In genomic region chr19:29663861-29664752, GRCh38 we compare ENCODE assay signal across 8 cellular contexts. TPM values are rescaled to one million over a fixed set of nuclear protein-coding genes. Genes with fewer than 3 reads are reported as not detected.
DNase-seq lines count a peak whose midpoint lies in the region; ATAC-seq lines count a peak whose summit lies in the region.

No MANE protein-coding gene starts in this region.

- H3K27me3 Mint-ChIP-seq in T-helper 2 cell treated with Interferon-gamma antibody and Interleukin-4, amounts not matched to agents 5 μg/mL and 100 μg/mL, for 36 hours (ENCODE audit: low read depth), result no peaks in the 10 kb centered on the region
- H3K27me3 Mint-ChIP-seq in activated CD8-positive, alpha-beta T cell treated with anti-CD3 and anti-CD28 coated beads, Interleukin-2, amount 10 ng/mL, durations not matched to agents 7 days and 5 days (ENCODE audit: low read depth), result no peaks in the 10 kb centered on the region

- no peaks in the 10 kb centered on the region for H3K27me3 ChIP-seq in subcutaneous abdominal adipose tissue (ENCODE audit: control insufficient read depth in 5 of 5, insufficient read depth in 4 of 5, low read length in 5 of 5)

- POLR2A ChIA-PET in activated CD8-positive, alpha-beta T cell treated with anti-CD3 and anti-CD28 coated beads, Interleukin-2, amount 10 ng/mL, durations not matched to agents 7 days and 5 days (lab: Charles Lee), result interaction anchor here (2.3 to 5.4 kb wide), 2 partner anchors 58 kb away, joined by 12 to 68 read pairs; partner anchors contain the start of gene POP4

- no peaks in the 10 kb centered on the region for H3K9me3 ChIP-seq in subcutaneous abdominal adipose tissue (ENCODE audit: control insufficient read depth in 5 of 5, low read length in 5 of 5)

- peak overlapping the region; percentile 71 for H3K4me3 Mint-ChIP-seq in T-helper 2 cell treated with Interferon-gamma antibody and Interleukin-4, amounts not matched to agents 5 μg/mL and 100 μg/mL, for 36 hours
- H3K4me3 Mint-ChIP-seq in activated CD8-positive, alpha-beta T cell treated with anti-CD3 and anti-CD28 coated beads, Interleukin-2, amount 10 ng/mL, durations not matched to agents 7 days and 5 days, result peak overlapping the region; percentile 86

- DNase-seq in T-helper 2 cell treated with Interferon-gamma antibody and Interleukin-4, amounts not matched to agents 5 μg/mL and 100 μg/mL, for 36 hours (ENCODE audit: low spot score), result no peak
- no peak for DNase-seq in T-helper 2 cell
- DNase-seq in activated CD8-positive, alpha-beta T cell treated with anti-CD3 and anti-CD28 coated beads, Interleukin-2, amount 10 ng/mL, durations not matched to agents 7 days and 5 days, result no peak
- peak; percentile 38 for DNase-seq in iris pigment epithelial cell (ENCODE audit: low read depth)
- DNase-seq in foreskin melanocyte, result no peak
- DNase-seq in NCI-H510A (lab: John Stamatoyannopoulos, UW), result no peak
- DNase-seq in GM19238 (ENCODE audit: insufficient read length, low spot score), result no peak

- CTCF ChIA-PET in activated CD8-positive, alpha-beta T cell treated with anti-CD3 and anti-CD28 coated beads, Interleukin-2, amount 10 ng/mL, durations not matched to agents 7 days and 5 days (lab: Charles Lee), result interaction anchor here (1.2 to 9.9 kb wide), 7 partner anchors 8 to 54 kb away, joined by 3 to 179 read pairs (median 29); partner anchors contain the start of genes C19orf12 and POP4

- peak overlapping the region; percentile 49 for H3K27ac Mint-ChIP-seq in T-helper 2 cell treated with Interferon-gamma antibody and Interleukin-4, amounts not matched to agents 5 μg/mL and 100 μg/mL, for 36 hours
- H3K27ac Mint-ChIP-seq in activated CD8-positive, alpha-beta T cell treated with anti-CD3 and anti-CD28 coated beads, Interleukin-2, amount 10 ng/mL, durations not matched to agents 7 days and 5 days, result peak overlapping the region; percentile 37

- H3K9me3 Mint-ChIP-seq in T-helper 2 cell treated with Interferon-gamma antibody and Interleukin-4, amounts not matched to agents 5 μg/mL and 100 μg/mL, for 36 hours, result no peaks in the 10 kb centered on the region
- H3K9me3 Mint-ChIP-seq in activated CD8-positive, alpha-beta T cell treated with anti-CD3 and anti-CD28 coated beads, Interleukin-2, amount 10 ng/mL, durations not matched to agents 7 days and 5 days (ENCODE audit: insufficient read depth), result no peaks in the 10 kb centered on the region

- peak overlapping the region in 1 of 5 donors; percentile 12 for H3K9ac ChIP-seq in subcutaneous abdominal adipose tissue (ENCODE audit: low read length in 5 of 5)

- H3K4me3 ChIP-seq in subcutaneous abdominal adipose tissue (ENCODE audit: low read depth in 1 of 5, low read length in 5 of 5), result peak overlapping the region in 2 of 5 donors; percentile 60 to 87

- ATAC-seq in activated CD8-positive, alpha-beta T cell treated with anti-CD3 and anti-CD28 coated beads, Interleukin-2, amount 10 ng/mL, durations not matched to agents 7 days and 5 days, result no peak

- peak overlapping the region; percentile 23 for H3K27ac ChIP-seq in subcutaneous abdominal adipose tissue (ENCODE audit: low read depth, low read length)

- peaks cover 50% of the 10 kb centered on the region for H3K4me1 Mint-ChIP-seq in T-helper 2 cell treated with Interferon-gamma antibody and Interleukin-4, amounts not matched to agents 5 μg/mL and 100 μg/mL, for 36 hours (ENCODE audit: low read depth)
- H3K4me1 Mint-ChIP-seq in activated CD8-positive, alpha-beta T cell treated with anti-CD3 and anti-CD28 coated beads, Interleukin-2, amount 10 ng/mL, durations not matched to agents 7 days and 5 days (ENCODE audit: low read depth), result peaks cover 56% of the 10 kb centered on the region

- peaks cover 0 to 61% (median 56%) of the 10 kb centered on the region in 5 donors for H3K4me1 ChIP-seq in subcutaneous abdominal adipose tissue (ENCODE audit: control insufficient read depth in 5 of 5, insufficient read depth in 5 of 5, low read length in 5 of 5)

- peaks cover 0 to 3% (median 3%) of the 10 kb centered on the region in 5 donors for H3K36me3 ChIP-seq in subcutaneous abdominal adipose tissue (ENCODE audit: control insufficient read depth in 5 of 5, insufficient read depth in 5 of 5, low read length in 5 of 5)

- peaks cover 15% of the 10 kb centered on the region for H3K36me3 Mint-ChIP-seq in T-helper 2 cell treated with Interferon-gamma antibody and Interleukin-4, amounts not matched to agents 5 μg/mL and 100 μg/mL, for 36 hours (ENCODE audit: low read depth)
- peaks cover 27% of the 10 kb centered on the region for H3K36me3 Mint-ChIP-seq in activated CD8-positive, alpha-beta T cell treated with anti-CD3 and anti-CD28 coated beads, Interleukin-2, amount 10 ng/mL, durations not matched to agents 7 days and 5 days (ENCODE audit: low read depth)

RNA-seq across cellular contexts. Expression of gene PLEKHF1, which starts 1.2 kb away (rescaled TPM):
- total RNA-seq in activated CD8-positive, alpha-beta T cell treated with anti-CD3 and anti-CD28 coated beads, Interleukin-2, amount 10 ng/mL, durations not matched to agents 7 days and 5 days, result 10 to 100 TPM; 46.0 to 47.7 TPM

RNA-seq across cellular contexts. Expression of gene C19orf12, which starts 51.0 kb away (rescaled TPM):
- 10 to 100 TPM; 38.7 to 41.0 TPM for total RNA-seq in activated CD8-positive, alpha-beta T cell treated with anti-CD3 and anti-CD28 coated beads, Interleukin-2, amount 10 ng/mL, durations not matched to agents 7 days and 5 days

RNA-seq across cellular contexts. Expression of gene POP4, which starts 58.0 kb away (rescaled TPM):
- 100 to 1,000 TPM; 101 to 103 TPM for total RNA-seq in activated CD8-positive, alpha-beta T cell treated with anti-CD3 and anti-CD28 coated beads, Interleukin-2, amount 10 ng/mL, durations not matched to agents 7 days and 5 days
